In the genomic region with DNA sequence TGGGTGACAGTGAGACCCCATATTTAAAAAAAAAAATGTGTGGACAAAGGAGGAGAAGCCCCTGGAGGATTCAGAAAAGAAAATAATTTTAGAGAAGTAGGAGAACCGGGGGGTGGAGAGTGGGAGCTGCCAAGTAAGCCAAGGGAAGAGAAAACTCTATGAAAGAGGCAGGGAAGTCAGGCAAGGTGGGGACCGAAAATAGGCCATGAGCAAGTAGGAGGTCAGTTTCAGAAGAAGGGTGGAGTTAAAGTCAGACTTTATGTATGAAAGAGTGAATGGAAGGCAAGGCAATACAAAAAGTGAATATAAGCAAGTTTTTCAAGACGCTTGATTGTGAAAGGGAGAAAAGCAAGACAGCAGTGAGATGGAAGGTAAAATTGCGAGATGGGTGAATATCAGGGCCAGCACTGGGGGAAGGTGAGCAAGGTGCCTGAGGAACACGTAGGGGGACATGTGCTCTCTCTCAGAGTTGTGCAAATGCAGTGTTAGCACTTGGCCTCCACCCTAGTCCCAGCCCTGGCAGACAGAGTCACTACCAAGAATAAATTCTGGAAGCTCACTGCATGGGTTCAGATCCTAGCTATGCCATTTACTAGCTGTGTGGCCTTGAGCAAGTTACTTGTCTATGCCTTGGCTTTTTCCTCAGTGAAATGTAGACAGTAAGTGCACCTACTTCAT, we compare ENCODE assay signal across 24 cellular contexts. TPM values are rescaled to one million over a fixed set of nuclear protein-coding genes. Genes with fewer than 3 reads are reported as not detected.
DNase-seq lines count a peak whose midpoint lies in the region; ATAC-seq and TF ChIP-seq lines count a peak whose summit lies in the region.
"Had no signal": no experiment of that assay in that cellular context is flagged by ENCODE, and none has a peak within 500 bp of the region (broad histone marks: within the 10 kb centered on the region; RNA-seq: fewer than 3 reads in every experiment).

No MANE protein-coding gene starts in this region.

- no peak for TF ChIP-seq POLR2A in suprapubic skin (IDR thresholded peaks at IDR 0.05)

- H3K36me3 ChIP-seq in fibroblast of lung (ENCODE audit: control insufficient read depth, insufficient read depth, low read length): peaks cover 2% of the 10 kb centered on the region
- peaks cover 28% of the 10 kb centered on the region for H3K36me3 ChIP-seq in suprapubic skin
- no peaks in the 10 kb centered on the region for H3K36me3 ChIP-seq in mesendoderm (ENCODE audit: control insufficient read depth, insufficient read depth, low read length)
- H3K36me3 ChIP-seq in mucosa of descending colon (ENCODE audit: low read depth): no peaks in the 10 kb centered on the region
- H3K36me3 ChIP-seq: thyroid gland had no signal

- H3K18ac ChIP-seq in mesendoderm (ENCODE audit: low read length): no peak overlapping the region

- H3K9ac ChIP-seq in fibroblast of lung (ENCODE audit: insufficient read depth, low read length) (no peak overlapping the region), mesendoderm (ENCODE audit: low read length) (no peak overlapping the region)

- H3K4me1 ChIP-seq in right cardiac atrium (ENCODE audit: control insufficient read depth, insufficient read depth, low read length) (no peaks in the 10 kb centered on the region), fibroblast of lung (ENCODE audit: control insufficient read depth, extremely low read depth, insufficient read depth, low read length) (peaks cover 15% of the 10 kb centered on the region), suprapubic skin (peaks cover 9% of the 10 kb centered on the region), mesendoderm (ENCODE audit: control insufficient read depth, low read depth, low read length) (no peaks in the 10 kb centered on the region), mucosa of descending colon (ENCODE audit: low read depth) (no peaks in the 10 kb centered on the region)
- H3K4me1 ChIP-seq: lower lobe of right lung, thyroid gland had no signal

- intact Hi-C loops in left ventricle myocardium superior (cut with micrococcal nuclease) (no loop called here), right cardiac atrium (cut with DNase I) (no loop called here), mucosa of descending colon (cut with DNase I, micrococcal nuclease) (no loop called here)

- no peak overlapping the region for H3K4me2 ChIP-seq in fibroblast of lung (ENCODE audit: extremely low read depth, insufficient read depth, low read length)
- H3K4me2 ChIP-seq in mesendoderm (ENCODE audit: low read length): no peak overlapping the region

- H3K4me3 ChIP-seq in right cardiac atrium (ENCODE audit: low read length) (no peak overlapping the region), fibroblast of lung (replicated peaks in 1 of 4; ENCODE audit: control extremely low read depth in 1 of 4, insufficient read depth in 1 of 4, low read depth in 3 of 4, low read length in 4 of 4) (no peak overlapping the region), suprapubic skin (no peak overlapping the region), mesendoderm (ENCODE audit: low read length) (no peak overlapping the region), mucosa of descending colon (no peak overlapping the region)
- H3K4me3 ChIP-seq: esophagus squamous epithelium, gastrocnemius medialis, K562, lower lobe of right lung, thyroid gland had no signal

- no peak overlapping the region for H2AFZ ChIP-seq in fibroblast of lung (ENCODE audit: low read length)

- peaks cover 2% of the 10 kb centered on the region for H4K20me1 ChIP-seq in fibroblast of lung (ENCODE audit: control insufficient read depth, extremely low read depth, insufficient read depth, low read length)

- H3K27me3 ChIP-seq in right cardiac atrium (ENCODE audit: control insufficient read depth, insufficient read depth) (no peaks in the 10 kb centered on the region), fibroblast of lung (ENCODE audit: control insufficient read depth, insufficient read depth, low read length) (no peaks in the 10 kb centered on the region), suprapubic skin (no peaks in the 10 kb centered on the region), mesendoderm (ENCODE audit: insufficient read depth, low read length, poor library complexity) (no peaks in the 10 kb centered on the region)
- H3K27me3 ChIP-seq: gastrocnemius medialis, thyroid gland had no signal

- H2BK120ac ChIP-seq in mesendoderm (ENCODE audit: low read depth, low read length): no peak overlapping the region

- no peak overlapping the region for H3K27ac ChIP-seq in right cardiac atrium (ENCODE audit: low read length)
- H3K27ac ChIP-seq in VCaP: peak overlapping the region; percentile 66
- H3K27ac ChIP-seq in fibroblast of lung (ENCODE audit: insufficient read depth, low read length): peak overlapping the region; percentile 74
- H3K27ac ChIP-seq in suprapubic skin: peak overlapping the region; percentile 18
- no peak overlapping the region for H3K27ac ChIP-seq in mesendoderm (ENCODE audit: low read depth, low read length)
- H3K27ac ChIP-seq: gastrocnemius medialis, lower lobe of right lung, thyroid gland, WERI-Rb-1 had no signal

- no peaks in the 10 kb centered on the region for H3K79me1 ChIP-seq in mesendoderm (ENCODE audit: low read length)

- DNase-seq in left ventricle myocardium superior: no peak
- no peak for DNase-seq in right cardiac atrium
- no peak for DNase-seq in fibroblast of lung (ENCODE audit: low read depth in 2 of 2)
- no peak for DNase-seq in suprapubic skin (ENCODE audit: low spot score in 2 of 2)
- DNase-seq in mesendoderm: no peak
- DNase-seq in GF-D8 (lab: John Stamatoyannopoulos, UW): no peak
- no peak for DNase-seq in mucosa of descending colon
- DNase-seq: activated CD4-positive, alpha-beta T cell treated with anti-CD3 and anti-CD28 coated beads, Interleukin-2, amount 10 ng/mL, durations not matched to agents 24 days and 14 days; activated CD8-positive, alpha-beta memory T cell treated with anti-CD3 and anti-CD28 coated beads, Interleukin-2, amount 10 ng/mL, durations not matched to agents 7 days and 5 days; activated naive CD4-positive, alpha-beta T cell; activated T-cell treated with anti-CD3 and anti-CD28 coated beads, Interleukin-2, amount 50 U/mL, for 4 hours; CD4-positive, alpha-beta T cell; esophagus squamous epithelium; gastrocnemius medialis; lower lobe of right lung; NCI-H2029; NCI-H510A treated with DMSO at 0.1 percent for 48 hours; small intestine; stimulated activated naive CD8-positive, alpha-beta T cell treated with anti-CD3 and anti-CD28 coated beads, Interleukin-15, Interleukin-2, amounts not matched to agents 100 U/mL and 50 U/mL, for 24 hours; thyroid gland; WERI-Rb-1 had no signal

- H2BK5ac ChIP-seq in mesendoderm (ENCODE audit: low read length): no peak overlapping the region

- no peak overlapping the region for H3K56ac ChIP-seq in mesendoderm (ENCODE audit: low read length)

- ATAC-seq in left ventricle myocardium superior (peak; percentile 21), right cardiac atrium (no peak), mucosa of descending colon (no peak)
- ATAC-seq: activated CD8-positive, alpha-beta memory T cell treated with anti-CD3 and anti-CD28 coated beads, Interleukin-2, amount 10 ng/mL, durations not matched to agents 7 days and 5 days; K562; lower lobe of right lung; Right ventricle myocardium inferior had no signal

- H2BK15ac ChIP-seq in mesendoderm (replicated peaks; ENCODE audit: low read depth): no peak overlapping the region

- no peak overlapping the region for H4K8ac ChIP-seq in mesendoderm (ENCODE audit: low read depth, low read length)

- H2AK5ac ChIP-seq in mesendoderm (ENCODE audit: low read length): no peak overlapping the region

- no peak overlapping the region for H4K5ac ChIP-seq in mesendoderm (ENCODE audit: low read length)

- H3K79me2 ChIP-seq in fibroblast of lung (ENCODE audit: control insufficient read depth, insufficient read depth, low read length) (no peaks in the 10 kb centered on the region), mesendoderm (ENCODE audit: control insufficient read depth, insufficient read depth, low read length) (no peaks in the 10 kb centered on the region)

- TF ChIP-seq CTCF in VCaP (conservative IDR thresholded peaks at IDR 0.05) (no peak), fibroblast of lung (conservative IDR thresholded peaks at IDR 0.05 in 1 of 2, IDR thresholded peaks at IDR 0.05 in 1 of 2; ENCODE audit: low read depth in 1 of 2, low read length in 2 of 2) (no peak), suprapubic skin (IDR thresholded peaks at IDR 0.05) (no peak), mucosa of descending colon (IDR thresholded peaks at IDR 0.05) (no peak)

- no peaks in the 10 kb centered on the region for H3K9me3 ChIP-seq in right cardiac atrium (ENCODE audit: control insufficient read depth, low read length)
- H3K9me3 ChIP-seq in fibroblast of lung (ENCODE audit: control insufficient read depth, insufficient read depth, low read depth, low read length): no peaks in the 10 kb centered on the region
- H3K9me3 ChIP-seq in suprapubic skin: no peaks in the 10 kb centered on the region
- H3K9me3 ChIP-seq in mucosa of descending colon: no peaks in the 10 kb centered on the region
- H3K9me3 ChIP-seq: esophagus squamous epithelium, gastrocnemius medialis, lower lobe of right lung, thyroid gland had no signal

- WGBS in right cardiac atrium: 87% methylated on average over 5 of the region's 5 CpGs
- WGBS in suprapubic skin: 86% methylated on average over 5 of the region's 5 CpGs
- WGBS in mesendoderm (ENCODE audit: extremely low coverage, insufficient coverage, low lambda C conversion rate): no CpG with 5 or more reads among the region's 5 CpGs

- TF ChIP-seq EP300 in suprapubic skin (IDR thresholded peaks at IDR 0.05): no peak

- no peak overlapping the region for H3K4ac ChIP-seq in mesendoderm (ENCODE audit: low read depth, low read length)

- H3K23ac ChIP-seq in mesendoderm (ENCODE audit: low read length): no peak overlapping the region

RNA-seq across cellular contexts. Expression of a gene that starts 6.7 kb away (rescaled TPM):
- 7.3 TPM for total RNA-seq in left ventricle myocardium superior
- total RNA-seq in right cardiac atrium: 10 to 100 TPM in 2 of 4 donors, 1 to 10 TPM in 2; 6.3 to 15.2 (median 11.3) TPM
- 2.4 TPM for polyA plus RNA-seq in right cardiac atrium
- 8.6 and 16.4 TPM in 2 replicates for total RNA-seq in fibroblast of lung
- polyA plus RNA-seq in fibroblast of lung: 5.0 and 5.5 TPM in 2 replicates
- polyA plus RNA-seq in fibroblast of lung (2012): 4.2 and 5.4 TPM in 2 replicates
- polyA minus RNA-seq in fibroblast of lung (ENCODE audit: low replicate concordance): 14.8 and 31.2 TPM in 2 replicates
- 10 to 100 TPM; 10.5 to 17.4 (median 13.7) TPM for total RNA-seq in suprapubic skin
- 2.3 TPM for polyA plus RNA-seq in mesendoderm (2013, experiment 1 of 2)
- polyA plus RNA-seq in mesendoderm (2013, experiment 2 of 2): 2.4 TPM
- total RNA-seq in mucosa of descending colon: 10 to 100 TPM in 2 of 3 donors, 1 to 10 TPM in 1; 6.7 to 35.9 (median 29.6) TPM

RNA-seq across cellular contexts. Expression of a gene that starts 6.9 kb away (rescaled TPM):
- total RNA-seq in left ventricle myocardium superior (105 TPM), right cardiac atrium (100 to 1,000 TPM in 3 of 4 donors, 10 to 100 TPM in 1; 91.5 to 127 (median 118) TPM), fibroblast of lung (9.2 and 11.7 TPM in 2 replicates), suprapubic skin (10 to 100 TPM; 16.3 to 34.5 (median 20.1) TPM), mucosa of descending colon (100 to 1,000 TPM; 117 to 160 (median 119) TPM)
- polyA plus RNA-seq in right cardiac atrium (125 TPM), fibroblast of lung (87.4 and 97.9 TPM in 2 replicates)
- polyA plus RNA-seq in fibroblast of lung (2012): 131 and 161 TPM in 2 replicates
- polyA minus RNA-seq in fibroblast of lung (ENCODE audit: low replicate concordance): 45.6 and 67.0 TPM in 2 replicates
- 118 TPM for polyA plus RNA-seq in mesendoderm (2013, experiment 1 of 2)
- 117 TPM for polyA plus RNA-seq in mesendoderm (2013, experiment 2 of 2)

RNA-seq across cellular contexts. Expression of a gene that starts 46.5 kb away (rescaled TPM):
- total RNA-seq in left ventricle myocardium superior: 4.9 TPM
- total RNA-seq in right cardiac atrium: 1 to 10 TPM; 3.6 to 7.2 (median 4.9) TPM
- 5.2 TPM for polyA plus RNA-seq in right cardiac atrium
- 6.2 and 6.6 TPM in 2 replicates for total RNA-seq in fibroblast of lung
- polyA plus RNA-seq in fibroblast of lung: 4.6 and 5.0 TPM in 2 replicates
- polyA plus RNA-seq in fibroblast of lung (2012): 3.0 and 3.3 TPM in 2 replicates
- polyA minus RNA-seq in fibroblast of lung (ENCODE audit: low replicate concordance): 7.5 and 8.2 TPM in 2 replicates
- total RNA-seq in suprapubic skin: 10 to 100 TPM in 3 of 4 donors, 1 to 10 TPM in 1; 8.0 to 19.4 (median 12.6) TPM
- polyA plus RNA-seq in mesendoderm (2013, experiment 1 of 2): 7.8 TPM
- 8.5 TPM for polyA plus RNA-seq in mesendoderm (2013, experiment 2 of 2)
- 1 to 10 TPM; 6.0 to 8.5 (median 6.7) TPM for total RNA-seq in mucosa of descending colon

Comparison
In these comparisons a context has a peak if more than half of its experiments do, and no peak if none do; other contexts are left out.
1. H3K27ac ChIP-seq: peak in VCaP (single experiment), fibroblast of lung (single experiment) and suprapubic skin (single experiment); none in right cardiac atrium (single experiment) and mesendoderm (single experiment).